Comparison of ENCODE assay signal across 19 cellular contexts in genomic region chr1:109290998-109291397, GRCh38. TPM values are rescaled to one million over a fixed set of nuclear protein-coding genes. Genes with fewer than 3 reads are reported as not detected.
DNase-seq lines count a peak whose midpoint lies in the region; ATAC-seq and TF ChIP-seq lines count a peak whose summit lies in the region.
"Had no signal": no experiment of that assay in that cellular context is flagged by ENCODE, and none has a peak within 500 bp of the region (broad histone marks: within the 10 kb centered on the region; RNA-seq: fewer than 3 reads in every experiment).

No MANE protein-coding gene starts in this region.

- no peak overlapping the region for H3K4me3 ChIP-seq in right atrium auricular region
- no peak overlapping the region for H3K4me3 ChIP-seq in lower lobe of right lung
- H3K4me3 ChIP-seq in upper lobe of left lung = no peak overlapping the region
- H3K4me3 ChIP-seq: heart left ventricle, SJSA1, tibial nerve had no signal

- no peaks in the 10 kb centered on the region for H3K36me3 Mint-ChIP-seq in activated T-helper 17 cell treated with anti-CD3 and anti-CD28 coated beads, Interleukin-2, amount 50 U/mL, for 72 hours (ENCODE audit: low read depth)
- H3K36me3 Mint-ChIP-seq: stimulated activated memory B cell treated with anti-CD40 and anti-IgM and Interleukin-4, amounts not matched to agents 10 μg/mL and 1 μg/mL and 100 μg/mL, for 72 hours had no signal

- no peaks in the 10 kb centered on the region for H3K9me3 ChIP-seq in right atrium auricular region
- H3K9me3 ChIP-seq in lower lobe of right lung = no peaks in the 10 kb centered on the region
- no peaks in the 10 kb centered on the region for H3K9me3 ChIP-seq in upper lobe of left lung
- H3K9me3 ChIP-seq: heart left ventricle, SJSA1, tibial nerve had no signal

- TF ChIP-seq CTCF in right atrium auricular region (IDR thresholded peaks at IDR 0.05) (no peak), lower lobe of right lung (IDR thresholded peaks at IDR 0.05) (no peak), upper lobe of left lung (IDR thresholded peaks at IDR 0.05) (no peak)

- H3K4me3 Mint-ChIP-seq in activated T-helper 17 cell treated with anti-CD3 and anti-CD28 coated beads, Interleukin-2, amount 50 U/mL, for 72 hours = no peak overlapping the region
- H3K4me3 Mint-ChIP-seq: activated CD4-positive, alpha-beta T cell treated with anti-CD3 and anti-CD28 coated beads, Interleukin-2, amount 10 ng/mL, durations not matched to agents 7 days and 5 days; CD4-positive, alpha-beta T cell; stimulated activated memory B cell treated with anti-CD40 and anti-IgM and Interleukin-4, amounts not matched to agents 10 μg/mL and 1 μg/mL and 100 μg/mL, for 72 hours had no signal

- H3K27me3 Mint-ChIP-seq in activated T-helper 17 cell treated with anti-CD3 and anti-CD28 coated beads, Interleukin-2, amount 50 U/mL, for 72 hours = peaks cover 6% of the 10 kb centered on the region
- H3K27me3 Mint-ChIP-seq: stimulated activated memory B cell treated with anti-CD40 and anti-IgM and Interleukin-4, amounts not matched to agents 10 μg/mL and 1 μg/mL and 100 μg/mL, for 72 hours had no signal

- H3K4me1 Mint-ChIP-seq in activated T-helper 17 cell treated with anti-CD3 and anti-CD28 coated beads, Interleukin-2, amount 50 U/mL, for 72 hours = no peaks in the 10 kb centered on the region
- H3K4me1 Mint-ChIP-seq: activated CD4-positive, alpha-beta T cell treated with anti-CD3 and anti-CD28 coated beads, Interleukin-2, amount 10 ng/mL, durations not matched to agents 7 days and 5 days had no signal

- no peaks in the 10 kb centered on the region for H3K27me3 ChIP-seq in right atrium auricular region
- no peaks in the 10 kb centered on the region for H3K27me3 ChIP-seq in lower lobe of right lung (ENCODE audit: low read depth)
- H3K27me3 ChIP-seq in upper lobe of left lung = no peaks in the 10 kb centered on the region
- H3K27me3 ChIP-seq: heart left ventricle, SJSA1, tibial nerve had no signal

- H3K4me1 ChIP-seq in right atrium auricular region (peaks cover 0 to 6% of the 10 kb centered on the region in 2 donors), lower lobe of right lung (no peaks in the 10 kb centered on the region), upper lobe of left lung (peaks cover 0 to 10% (median 4%) of the 10 kb centered on the region in 4 donors)
- H3K4me1 ChIP-seq: tibial nerve had no signal

- TF ChIP-seq POLR2A in upper lobe of left lung (IDR thresholded peaks at IDR 0.05) = no peak

- no peak for DNase-seq in right atrium auricular region (ENCODE audit: low spot score)
- DNase-seq in cardiac septum (ENCODE audit: low spot score) = no peak
- DNase-seq in SKM-1 treated with dmso at 0.1 percent for 144 hours (lab: John Stamatoyannopoulos, UW; ENCODE audit: unreplicated experiment) = peak; percentile 80
- peak; percentile 83 for DNase-seq in lower lobe of right lung
- DNase-seq in upper lobe of left lung = peak in 1 of 2 donors; percentile 82
- no peak for DNase-seq in SK-N-DZ (ENCODE audit: low spot score)
- DNase-seq: activated CD4-positive, alpha-beta T cell treated with anti-CD3 and anti-CD28 coated beads, Interleukin-2, amount 10 ng/mL, durations not matched to agents 7 days and 5 days; activated CD8-positive, alpha-beta memory T cell treated with anti-CD3 and anti-CD28 coated beads, Interleukin-2, amount 50 U/mL, for 48 hours; CD4-positive, alpha-beta T cell; GOT3; NCI-H1694 had no signal

- ATAC-seq in lower lobe of right lung = peak; percentile 66 to 75
- ATAC-seq in upper lobe of left lung (ENCODE audit: low FRiP score in 2 of 2) = peak; percentile 44 to 57
- no peak for ATAC-seq in activated T-helper 17 cell treated with anti-CD3 and anti-CD28 coated beads, Interleukin-2, amount 50 U/mL, for 72 hours (replicated peaks)
- no peak for ATAC-seq in GM19467 (IDR thresholded peaks at IDR 0.05; ENCODE audit: unreplicated experiment)
- ATAC-seq: stimulated activated memory B cell treated with anti-CD40 and anti-IgM and Interleukin-4, amounts not matched to agents 10 μg/mL and 1 μg/mL and 100 μg/mL, for 72 hours had no signal

- H3K27ac Mint-ChIP-seq in activated T-helper 17 cell treated with anti-CD3 and anti-CD28 coated beads, Interleukin-2, amount 50 U/mL, for 72 hours = no peak overlapping the region
- H3K27ac Mint-ChIP-seq: activated CD4-positive, alpha-beta T cell treated with anti-CD3 and anti-CD28 coated beads, Interleukin-2, amount 10 ng/mL, durations not matched to agents 7 days and 5 days; CD4-positive, alpha-beta T cell; stimulated activated memory B cell treated with anti-CD40 and anti-IgM and Interleukin-4, amounts not matched to agents 10 μg/mL and 1 μg/mL and 100 μg/mL, for 72 hours had no signal

- peak overlapping the region; percentile 28 to 69 for H3K27ac ChIP-seq in right atrium auricular region
- H3K27ac ChIP-seq in lower lobe of right lung = no peak overlapping the region
- peak overlapping the region in 2 of 4 donors; percentile 44 to 48 for H3K27ac ChIP-seq in upper lobe of left lung
- H3K27ac ChIP-seq: heart left ventricle, SJSA1, tibial nerve had no signal

- peaks cover 16% of the 10 kb centered on the region for H3K36me3 ChIP-seq in right atrium auricular region
- H3K36me3 ChIP-seq in lower lobe of right lung = no peaks in the 10 kb centered on the region
- H3K36me3 ChIP-seq in upper lobe of left lung = no peaks in the 10 kb centered on the region
- H3K36me3 ChIP-seq: heart left ventricle, SJSA1, tibial nerve had no signal

- no peak for TF ChIP-seq EP300 in upper lobe of left lung (IDR thresholded peaks at IDR 0.05)

- WGBS in upper lobe of left lung, 2 donors = 32 to 56% methylated on average over 3 to 6 of the region's 6 CpGs

- no peaks in the 10 kb centered on the region for H3K9me3 Mint-ChIP-seq in activated T-helper 17 cell treated with anti-CD3 and anti-CD28 coated beads, Interleukin-2, amount 50 U/mL, for 72 hours
- H3K9me3 Mint-ChIP-seq: activated CD4-positive, alpha-beta T cell treated with anti-CD3 and anti-CD28 coated beads, Interleukin-2, amount 10 ng/mL, durations not matched to agents 7 days and 5 days; CD4-positive, alpha-beta T cell; stimulated activated memory B cell treated with anti-CD40 and anti-IgM and Interleukin-4, amounts not matched to agents 10 μg/mL and 1 μg/mL and 100 μg/mL, for 72 hours had no signal

- intact Hi-C loops in cardiac septum (cut with DNase I) (no loop called here), lower lobe of right lung (cut with DNase I) (no loop called here)

RNA-seq across cellular contexts. Expression of gene PSRC1, which starts 8.1 kb away (rescaled TPM):
- total RNA-seq in right atrium auricular region = 1 to 10 TPM; 2.2 to 2.4 TPM
- total RNA-seq in cardiac septum = 0.59 TPM
- total RNA-seq in lower lobe of right lung = 4.2 TPM
- total RNA-seq in upper lobe of left lung = 10 to 100 TPM in 2 of 6 donors, 1 to 10 TPM in 4; 1.5 to 16.8 (median 4.9) TPM
- polyA plus RNA-seq in SK-N-DZ (2014; cell fraction: cytosol; rRNA removed) = 83.0 and 87.1 TPM in 2 replicates
- polyA plus RNA-seq in SK-N-DZ (2014; cell fraction: nucleus; rRNA removed) = 240 and 284 TPM in 2 replicates
- total RNA-seq in activated T-helper 17 cell treated with anti-CD3 and anti-CD28 coated beads, Interleukin-2, amount 50 U/mL, for 72 hours = 10 to 100 TPM; 17.5 to 20.3 TPM

RNA-seq across cellular contexts. Expression of gene MYBPHL, which starts 15.8 kb away (rescaled TPM):
- total RNA-seq in right atrium auricular region (100 to 1,000 TPM in 1 of 2 donors, 10 to 100 TPM in 1; 62.2 to 381 TPM), cardiac septum (1.2 TPM), lower lobe of right lung (2.8 TPM), upper lobe of left lung (1 to 10 TPM in 5 of 6 donors, not detected in 1; 1.8 to 8.6 (median 3.1) TPM)
- polyA plus RNA-seq in SK-N-DZ (2014; cell fraction: cytosol; rRNA removed) = not detected in 2 replicates
- polyA plus RNA-seq in SK-N-DZ (2014; cell fraction: nucleus; rRNA removed) = not detected in 2 replicates
- total RNA-seq in activated T-helper 17 cell treated with anti-CD3 and anti-CD28 coated beads, Interleukin-2, amount 50 U/mL, for 72 hours = not detected
- total RNA-seq: activated CD4-positive, alpha-beta T cell treated with anti-CD3 and anti-CD28 coated beads, Interleukin-2, amount 10 ng/mL, durations not matched to agents 7 days and 5 days; CD4-positive, alpha-beta T cell; chondrocyte; renal cortical epithelial cell; SJSA1; tibial nerve had no signal

RNA-seq across cellular contexts. Expression of gene CELSR2, which starts 41.7 kb away (rescaled TPM):
- 10 to 100 TPM; 20.2 to 23.7 TPM for total RNA-seq in right atrium auricular region
- total RNA-seq in cardiac septum = 7.1 TPM
- total RNA-seq in lower lobe of right lung = 7.2 TPM
- 10 to 100 TPM in 2 of 6 donors, 1 to 10 TPM in 4; 5.9 to 27.2 (median 8.8) TPM for total RNA-seq in upper lobe of left lung
- 13.3 and 16.5 TPM in 2 replicates for polyA plus RNA-seq in SK-N-DZ (2014; cell fraction: cytosol; rRNA removed)
- polyA plus RNA-seq in SK-N-DZ (2014; cell fraction: nucleus; rRNA removed) = 19.1 and 33.5 TPM in 2 replicates
- 1 to 10 TPM in 1 of 2 donors, under 1 TPM in 1; 0.77 to 1.3 TPM for total RNA-seq in activated T-helper 17 cell treated with anti-CD3 and anti-CD28 coated beads, Interleukin-2, amount 50 U/mL, for 72 hours

Comparison
In these comparisons a context has a peak if more than half of its experiments do, and no peak if none do; other contexts are left out.
1. RNA of gene MYBPHL, which starts 15.8 kb away (total RNA-seq): 62.2 to 381 TPM in right atrium auricular region; 1.8 to 8.6 TPM in upper lobe of left lung, 2.8 TPM in lower lobe of right lung (single experiment), 1.2 TPM in cardiac septum (single experiment) and not detected in activated T-helper 17 cell treated with anti-CD3 and anti-CD28 coated beads, Interleukin-2, amount 50 U/mL, for 72 hours; every median in the first group is over 4 times any median in the second.
2. DNase-seq: peak in SKM-1 treated with dmso at 0.1 percent for 144 hours (single experiment) and lower lobe of right lung (single experiment); none in right atrium auricular region (single experiment), cardiac septum (single experiment) and SK-N-DZ (single experiment).
3. ATAC-seq: peak in lower lobe of right lung (2 of 2) and upper lobe of left lung (2 of 2); none in activated T-helper 17 cell treated with anti-CD3 and anti-CD28 coated beads, Interleukin-2, amount 50 U/mL, for 72 hours (single experiment) and GM19467 (single experiment).